In the genomic region with DNA sequence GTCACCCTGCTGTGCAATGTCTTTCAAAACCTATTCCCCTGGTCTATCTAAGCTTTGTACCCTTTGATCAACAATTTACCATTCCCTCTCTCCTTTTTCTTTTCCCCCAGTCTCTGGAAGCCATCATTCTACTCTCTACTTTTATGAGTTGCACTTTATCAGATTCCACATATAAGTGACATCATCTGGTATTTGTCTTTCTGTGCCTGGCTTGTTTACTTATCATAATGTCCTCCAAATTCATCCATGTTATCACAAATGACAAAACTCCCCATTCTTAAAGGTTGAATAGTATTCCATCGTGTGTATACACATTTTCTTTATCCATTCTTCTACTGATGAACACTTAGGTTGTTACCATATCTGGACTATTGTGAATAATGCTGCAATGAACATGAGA, we compare ENCODE assay signal across 24 cellular contexts.
"Had no signal": no experiment of that assay in that cellular context is flagged by ENCODE, and none has a peak within 500 bp of the region (broad histone marks: within the 10 kb centered on the region; RNA-seq: fewer than 3 reads in every experiment).

No MANE protein-coding gene starts in this region.

- H3K4me3 ChIP-seq: hepatocyte, left ventricle myocardium inferior, lung, neural progenitor cell, psoas muscle, skin epidermis, suprapubic skin, thoracic aorta, tibial artery, upper lobe of right lung had no signal

- H3K27ac ChIP-seq: hepatocyte, left ventricle myocardium inferior, neural progenitor cell, neutrophil, parathyroid adenoma, psoas muscle, skin epidermis, suprapubic skin, thoracic aorta, tibial artery, upper lobe of right lung had no signal

- H3K36me3 ChIP-seq: left ventricle myocardium inferior, neural progenitor cell, neutrophil, suprapubic skin, thoracic aorta, tibial artery, upper lobe of right lung had no signal

- H3K27me3 ChIP-seq: hepatocyte, neural progenitor cell, neutrophil, tibial artery, upper lobe of right lung had no signal

- DNase-seq: islet precursor cell; left ventricle myocardium inferior; mesendoderm; naive B cell; natural killer cell; nephron progenitor cell; occipital lobe; psoas muscle; stimulated activated CD4-positive, alpha-beta T cell treated with anti-CD3 and anti-CD28 coated beads, Interleukin-12 subunit alpha, Interleukin-12 subunit beta, amount 100 ng/mL, for 4 hours; stimulated activated CD4-positive, alpha-beta T cell treated with anti-CD3 and anti-CD28 coated beads, Interleukin-15, amount 100 ng/mL, for 24 hours; stimulated activated CD4-positive, alpha-beta T cell treated with anti-CD3 and anti-CD28 coated beads, Interleukin-2, amount 100 ng/mL, for 24 hours; stimulated activated CD4-positive, alpha-beta T cell treated with anti-CD3 and anti-CD28 coated beads, Interleukin-4, amount 100 ng/mL, for 24 hours; stimulated activated naive CD4-positive, alpha-beta T cell; tibial artery; trophoblast cell; upper lobe of right lung had no signal
